In genomic region chr7:103811315-103811714, GRCh38 we compare ENCODE assay signal across 15 cellular contexts.
DNase-seq lines count a peak whose midpoint lies in the region; ATAC-seq and TF ChIP-seq lines count a peak whose summit lies in the region.
"Had no signal": no experiment of that assay in that cellular context is flagged by ENCODE, and none has a peak within 500 bp of the region (broad histone marks: within the 10 kb centered on the region; RNA-seq: fewer than 3 reads in every experiment).

No MANE protein-coding gene starts in this region.

- no peak for TF ChIP-seq CTCF in CD8-positive, alpha-beta T cell (IDR thresholded peaks at IDR 0.05)
- TF ChIP-seq CTCF in mesothelial cell of epicardium (IDR thresholded peaks at IDR 0.05; ENCODE audit: unreplicated experiment), result no peak

- H3K4me1 Mint-ChIP-seq in CD8-positive, alpha-beta T cell (ENCODE audit: low read depth), result peaks cover 28% of the 10 kb centered on the region
- H3K4me1 Mint-ChIP-seq in central memory CD8-positive, alpha-beta T cell, result peaks cover 16% of the 10 kb centered on the region
- H3K4me1 Mint-ChIP-seq in mesothelial cell of epicardium, result peaks cover 38% of the 10 kb centered on the region

- POLR2A ChIA-PET in CD8-positive, alpha-beta T cell (lab: Charles Lee), result no interaction called here

- H3K27me3 Mint-ChIP-seq in CD8-positive, alpha-beta T cell (ENCODE audit: low read depth), result peaks cover under 1% of the 10 kb centered on the region
- H3K27me3 Mint-ChIP-seq in central memory CD8-positive, alpha-beta T cell, result no peaks in the 10 kb centered on the region
- H3K27me3 Mint-ChIP-seq in mesothelial cell of epicardium (ENCODE audit: low read depth), result peaks cover 2% of the 10 kb centered on the region

- no peaks in the 10 kb centered on the region for H3K36me3 ChIP-seq in CD8-positive, alpha-beta T cell (ENCODE audit: insufficient read depth, low read length)

- no peaks in the 10 kb centered on the region for H3K4me1 ChIP-seq in CD8-positive, alpha-beta T cell (ENCODE audit: insufficient read depth, low read length)

- H3K4me3 ChIP-seq in CD8-positive, alpha-beta T cell (ENCODE audit: low read depth, low read length), result no peak overlapping the region
- H3K4me3 ChIP-seq: PC-9 had no signal

- no peak overlapping the region for H3K27ac Mint-ChIP-seq in CD8-positive, alpha-beta T cell
- H3K27ac Mint-ChIP-seq in central memory CD8-positive, alpha-beta T cell (ENCODE audit: low read depth), result no peak overlapping the region
- peak overlapping the region; percentile 52 for H3K27ac Mint-ChIP-seq in mesothelial cell of epicardium

- no peaks in the 10 kb centered on the region for H3K9me3 ChIP-seq in CD8-positive, alpha-beta T cell (ENCODE audit: low read length)
- H3K9me3 ChIP-seq: Caco-2 had no signal

- H3K4me3 Mint-ChIP-seq in CD8-positive, alpha-beta T cell, result peak overlapping the region; percentile 54
- H3K4me3 Mint-ChIP-seq in central memory CD8-positive, alpha-beta T cell, result peak overlapping the region; percentile 34
- no peak overlapping the region for H3K4me3 Mint-ChIP-seq in mesothelial cell of epicardium

- H3K27me3 ChIP-seq in CD8-positive, alpha-beta T cell (ENCODE audit: insufficient read depth, low read length), result no peaks in the 10 kb centered on the region

- ATAC-seq in CD8-positive, alpha-beta T cell, result no peak
- no peak for ATAC-seq in central memory CD8-positive, alpha-beta T cell (replicated peaks; ENCODE audit: extremely low read depth, poor library complexity, severe bottlenecking)
- ATAC-seq: HCT116 had no signal

- CTCF ChIA-PET in CD8-positive, alpha-beta T cell (lab: Charles Lee), result no interaction called here

- no peak for DNase-seq in CD8-positive, alpha-beta T cell
- DNase-seq in NCI-H187 treated with DMSO at 0.1 percent for 48 hours (lab: John Stamatoyannopoulos, UW), result peak; percentile 44
- no peak for DNase-seq in central memory CD8-positive, alpha-beta T cell (ENCODE audit: low spot score in 2 of 2)
- DNase-seq in mesothelial cell of epicardium (ENCODE audit: low spot score in 2 of 2, unreplicated experiment in 2 of 2), result no peak
- DNase-seq in AG08395 (ENCODE audit: low spot score), result no peak
- DNase-seq in AML-193 (lab: John Stamatoyannopoulos, UW), result no peak
- no peak for DNase-seq in activated CD8-positive, alpha-beta memory T cell treated with anti-CD3 and anti-CD28 coated beads, Interleukin-2, amount 50 U/mL, for 4 hours
- DNase-seq: EL, GOT3, NCI-H1092 treated with DMSO at 0.1 percent for 48 hours, NCI-H1694, PC-9 had no signal

- H3K36me3 Mint-ChIP-seq in CD8-positive, alpha-beta T cell, result no peaks in the 10 kb centered on the region
- peaks cover 2% of the 10 kb centered on the region for H3K36me3 Mint-ChIP-seq in central memory CD8-positive, alpha-beta T cell (ENCODE audit: insufficient read depth)
- H3K36me3 Mint-ChIP-seq in mesothelial cell of epicardium, result peaks cover 3% of the 10 kb centered on the region

- H3K27ac ChIP-seq in CD8-positive, alpha-beta T cell (ENCODE audit: low read depth, low read length), result no peak overlapping the region
- H3K27ac ChIP-seq: PC-9, RWPE1 had no signal

- intact Hi-C loops in CD8-positive, alpha-beta T cell (cut with DNase I, micrococcal nuclease), result no loop called here

- no peaks in the 10 kb centered on the region for H3K9me3 Mint-ChIP-seq in CD8-positive, alpha-beta T cell
- H3K9me3 Mint-ChIP-seq in central memory CD8-positive, alpha-beta T cell, result no peaks in the 10 kb centered on the region
- peaks cover 15% of the 10 kb centered on the region for H3K9me3 Mint-ChIP-seq in mesothelial cell of epicardium
